Comparison of ENCODE assay signal across 10 cellular contexts in the genomic region with DNA sequence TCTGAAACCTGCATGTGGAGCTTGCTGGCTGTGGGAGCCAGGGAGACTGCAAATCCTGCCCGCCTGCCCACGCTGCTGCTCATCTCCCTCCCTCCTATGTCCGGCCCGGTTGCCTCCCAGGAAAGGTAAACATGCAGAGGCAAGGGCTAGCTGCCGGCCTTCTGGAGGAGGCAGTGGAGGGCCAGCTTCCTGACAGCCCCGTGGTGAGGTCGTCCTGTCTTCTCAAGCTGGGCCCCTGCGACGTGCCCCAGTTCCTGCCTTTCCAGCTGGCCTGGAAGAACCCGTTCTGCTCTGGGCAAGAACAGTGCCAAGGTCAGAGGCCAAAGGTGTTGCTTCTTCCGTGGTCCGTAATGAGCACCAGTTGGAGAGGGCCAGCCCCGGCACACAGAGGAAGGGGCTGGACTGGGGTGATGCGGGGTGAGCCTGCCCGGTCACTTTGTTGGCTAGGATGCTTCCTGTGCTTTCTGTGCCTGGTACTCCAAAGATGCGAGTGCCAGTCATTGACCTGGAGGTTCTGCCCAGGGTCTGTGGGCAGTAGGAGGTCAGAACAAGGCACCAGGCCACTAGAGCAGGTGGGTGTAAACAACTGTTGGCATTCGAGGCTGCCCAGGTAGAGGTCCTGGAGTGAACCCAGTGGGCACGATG. TPM values are rescaled to one million over a fixed set of nuclear protein-coding genes. Genes with fewer than 3 reads are reported as not detected.
DNase-seq lines count a peak whose midpoint lies in the region; ATAC-seq and TF ChIP-seq lines count a peak whose summit lies in the region.
"Had no signal": no experiment of that assay in that cellular context is flagged by ENCODE, and none has a peak within 500 bp of the region (broad histone marks: within the 10 kb centered on the region; RNA-seq: fewer than 3 reads in every experiment).

No MANE protein-coding gene starts in this region.

- TF ChIP-seq CTCF in type B pancreatic cell (conservative IDR thresholded peaks at IDR 0.05), result no peak

- H3K4me1 Mint-ChIP-seq in dendritic cell treated with granulocyte-macrophage colony-stimulating factor and Interleukin-4, amounts not matched to agents 40 ng/mL and 50 ng/mL, for 4 days (ENCODE audit: low read depth), result peaks cover 68% of the 10 kb centered on the region
- H3K4me1 Mint-ChIP-seq in type B pancreatic cell (ENCODE audit: unreplicated experiment), result peaks cover 35% of the 10 kb centered on the region

- DNase-seq in SIG-M5 treated with dmso at 0.1 percent for 504 hours (lab: John Stamatoyannopoulos, UW; ENCODE audit: unreplicated experiment) (peak; percentile 40), SIG-M5 (lab: John Stamatoyannopoulos, UW) (no peak), mucosa of gallbladder (ENCODE audit: low spot score) (peak; percentile 29), type B pancreatic cell (ENCODE audit: extremely low spot score, unreplicated experiment) (no peak), SK-N-DZ (ENCODE audit: low spot score) (no peak)
- no peak for DNase-seq in central memory CD4-positive, alpha-beta T cell
- DNase-seq: activated naive CD4-positive, alpha-beta T cell had no signal

- ATAC-seq in HG03571 (IDR thresholded peaks at IDR 0.05; ENCODE audit: unreplicated experiment), result no peak

- peaks cover 4% of the 10 kb centered on the region for H3K9me3 Mint-ChIP-seq in dendritic cell treated with granulocyte-macrophage colony-stimulating factor and Interleukin-4, amounts not matched to agents 40 ng/mL and 50 ng/mL, for 4 days
- no peaks in the 10 kb centered on the region for H3K9me3 Mint-ChIP-seq in type B pancreatic cell

- H3K27me3 Mint-ChIP-seq in dendritic cell treated with granulocyte-macrophage colony-stimulating factor and Interleukin-4, amounts not matched to agents 40 ng/mL and 50 ng/mL, for 4 days, result no peaks in the 10 kb centered on the region
- H3K27me3 Mint-ChIP-seq in type B pancreatic cell, result no peaks in the 10 kb centered on the region
- H3K27me3 Mint-ChIP-seq: B cell had no signal

- peak overlapping the region; percentile 76 for H3K27ac Mint-ChIP-seq in dendritic cell treated with granulocyte-macrophage colony-stimulating factor and Interleukin-4, amounts not matched to agents 40 ng/mL and 50 ng/mL, for 4 days
- peak overlapping the region; percentile 100 for H3K27ac Mint-ChIP-seq in type B pancreatic cell
- H3K27ac Mint-ChIP-seq: B cell had no signal

- no peak overlapping the region for H3K4me3 Mint-ChIP-seq in dendritic cell treated with granulocyte-macrophage colony-stimulating factor and Interleukin-4, amounts not matched to agents 40 ng/mL and 50 ng/mL, for 4 days
- peak overlapping the region; percentile 83 for H3K4me3 Mint-ChIP-seq in type B pancreatic cell
- H3K4me3 Mint-ChIP-seq: B cell had no signal

- peaks cover 100% of the 10 kb centered on the region for H3K36me3 Mint-ChIP-seq in dendritic cell treated with granulocyte-macrophage colony-stimulating factor and Interleukin-4, amounts not matched to agents 40 ng/mL and 50 ng/mL, for 4 days (ENCODE audit: low read depth)
- H3K36me3 Mint-ChIP-seq in type B pancreatic cell, result peaks cover 7% of the 10 kb centered on the region

- intact Hi-C loops in dendritic cell treated with granulocyte-macrophage colony-stimulating factor and Interleukin-4, amounts not matched to agents 40 ng/mL and 50 ng/mL, for 4 days (cut with micrococcal nuclease), result no loop called here

RNA-seq across cellular contexts. Expression of a gene that starts 25.3 kb away (rescaled TPM):
- total RNA-seq in mucosa of gallbladder, result 97.1 TPM
- 55.6 and 103 TPM in 2 replicates for total RNA-seq in type B pancreatic cell (ENCODE audit: low replicate concordance)
- 8.7 and 11.1 TPM in 2 replicates for polyA plus RNA-seq in SK-N-DZ (2014; cell fraction: cytosol; rRNA removed)
- 63.1 and 85.4 TPM in 2 replicates for polyA plus RNA-seq in SK-N-DZ (2014; cell fraction: nucleus; rRNA removed)

Comparison
In these comparisons a context has a peak if more than half of its experiments do, and no peak if none do; other contexts are left out.
1. DNase-seq: peak in SIG-M5 treated with dmso at 0.1 percent for 504 hours (single experiment) and mucosa of gallbladder (single experiment); none in SIG-M5 (single experiment), type B pancreatic cell (single experiment), central memory CD4-positive, alpha-beta T cell (single experiment) and SK-N-DZ (single experiment).